In genomic region chr4:38694330-38694729, GRCh38 we compare ENCODE assay signal across 18 cellular contexts. TPM values are rescaled to one million over a fixed set of nuclear protein-coding genes. Genes with fewer than 3 reads are reported as not detected.
A peak's percentile ranks its signal among the peaks of the same experiment; 100 is the strongest.
DNase-seq lines count a peak whose midpoint lies in the region; ATAC-seq, FAIRE-seq and TF ChIP-seq lines count a peak whose summit lies in the region.
"Had no signal": no experiment of that assay in that cellular context is flagged by ENCODE, and none has a peak within 500 bp of the region (broad histone marks: within the 10 kb centered on the region; RNA-seq: fewer than 3 reads in every experiment).

No MANE protein-coding gene starts in this region.

- no peak for FAIRE-seq in D721Med (lab: Jason Lieb, UNC)
- FAIRE-seq: GM12892 had no signal

- no peaks in the 10 kb centered on the region for H3K27me3 Mint-ChIP-seq in CD8-positive, alpha-beta T cell (ENCODE audit: low read depth)
- no peaks in the 10 kb centered on the region for H3K27me3 Mint-ChIP-seq in endodermal cell (ENCODE audit: insufficient read depth)

- 94 to 100% methylated on average over 1 to 3 of the region's 3 CpGs for WGBS in endodermal cell (ENCODE audit: insufficient coverage in 1 of 2, insufficient read length in 1 of 2), 2 experiments

- peaks cover 56% of the 10 kb centered on the region for H3K36me3 ChIP-seq in CD8-positive, alpha-beta T cell (ENCODE audit: insufficient read depth, low read length)
- peaks cover 92% of the 10 kb centered on the region for H3K36me3 ChIP-seq in PC-9 (ENCODE audit: low read depth)
- peaks cover 60% of the 10 kb centered on the region for H3K36me3 ChIP-seq in endodermal cell (ENCODE audit: control insufficient read depth, insufficient read depth, low read length)

- CTCF ChIA-PET in CD8-positive, alpha-beta T cell (lab: Charles Lee), result interaction anchor here (1.2 to 1.9 kb wide), 5 partner anchors 10 to 515 kb away, joined by 3 to 8 read pairs (median 3); no protein-coding TSS in a partner anchor
- CTCF ChIA-PET in PC-9 (lab: Charles Lee), result no interaction called here

- no peak for TF ChIP-seq CTCF in CD8-positive, alpha-beta T cell (IDR thresholded peaks at IDR 0.05)
- TF ChIP-seq CTCF in PC-9 (conservative IDR thresholded peaks at IDR 0.05), result no peak
- no peak for TF ChIP-seq CTCF in endodermal cell (conservative IDR thresholded peaks at IDR 0.05)
- TF ChIP-seq CTCF in D721Med (IDR thresholded peaks at IDR 0.05; ENCODE audit: insufficient read depth, missing control alignments), result no peak

- no peaks in the 10 kb centered on the region for H3K9me2 ChIP-seq in PC-9 (ENCODE audit: insufficient read depth)

- no peaks in the 10 kb centered on the region for H3K4me1 ChIP-seq in CD8-positive, alpha-beta T cell (ENCODE audit: insufficient read depth, low read length)
- H3K4me1 ChIP-seq in PC-9 (replicated peaks; ENCODE audit: insufficient read depth) (no peaks in the 10 kb centered on the region), endodermal cell (ENCODE audit: control insufficient read depth, insufficient read depth, low read length) (peaks cover 23% of the 10 kb centered on the region)

- no peaks in the 10 kb centered on the region for H3K9me3 ChIP-seq in CD8-positive, alpha-beta T cell (ENCODE audit: low read length)
- H3K9me3 ChIP-seq in PC-9 (ENCODE audit: insufficient read depth, low read depth) (no peaks in the 10 kb centered on the region), endodermal cell (ENCODE audit: control insufficient read depth, low read length) (peaks cover 6% of the 10 kb centered on the region)
- H3K9me3 ChIP-seq: MG63 had no signal

- no peak overlapping the region for H2AFZ ChIP-seq in PC-9
- H2AFZ ChIP-seq: GM23338 had no signal

- no TSS peak for BruUV-seq in PC-9 (replicated peaks; lab: Mats Ljungman, UMichigan)

- intact Hi-C loops in CD8-positive, alpha-beta T cell (cut with DNase I, micrococcal nuclease), result no loop called here
- intact Hi-C loops in PC-9 (cut with micrococcal nuclease; ENCODE audit: unreplicated experiment), result no loop called here

- ATAC-seq in CD8-positive, alpha-beta T cell, result no peak
- ATAC-seq in stimulated activated effector memory CD8-positive, alpha-beta T cell treated with anti-CD3 and anti-CD28 coated beads, Interleukin-12 subunit alpha, Interleukin-12 subunit beta, amount 100 ng/mL, for 72 hours, result no peak
- no peak for ATAC-seq in HG03571 (IDR thresholded peaks at IDR 0.05; ENCODE audit: unreplicated experiment)
- ATAC-seq: GM23338, HCT116, Panc1 had no signal

- POLR2A ChIA-PET in CD8-positive, alpha-beta T cell (lab: Charles Lee), result interaction anchor here (0.6 to 1.6 kb wide), 3 partner anchors 337 to 514 kb away, joined by 3 to 5 read pairs (median 5); no protein-coding TSS in a partner anchor
- POLR2A ChIA-PET in PC-9 (lab: Charles Lee; ENCODE audit: unreplicated experiment), result no interaction called here

- H3F3A ChIP-seq in PC-9 (ENCODE audit: insufficient read depth, low read depth), result peaks cover 49% of the 10 kb centered on the region

- H3K27ac Mint-ChIP-seq in CD8-positive, alpha-beta T cell, result peak overlapping the region; percentile 71
- H3K27ac Mint-ChIP-seq in endodermal cell, result peak overlapping the region; percentile 59
- peak overlapping the region; percentile 26 for H3K27ac Mint-ChIP-seq in stimulated activated effector memory CD8-positive, alpha-beta T cell treated with anti-CD3 and anti-CD28 coated beads, Interleukin-12 subunit alpha, Interleukin-12 subunit beta, amount 100 ng/mL, for 72 hours
- H3K27ac Mint-ChIP-seq: GM23338 had no signal

- no peaks in the 10 kb centered on the region for H3K27me3 ChIP-seq in CD8-positive, alpha-beta T cell (ENCODE audit: insufficient read depth, low read length)
- H3K27me3 ChIP-seq in PC-9 (ENCODE audit: insufficient read depth, low read depth) (no peaks in the 10 kb centered on the region), endodermal cell (ENCODE audit: control insufficient read depth, insufficient read depth, low read length, poor library complexity, severe bottlenecking) (no peaks in the 10 kb centered on the region)
- H3K27me3 ChIP-seq: MG63 had no signal

- no peak overlapping the region for H3K4me3 Mint-ChIP-seq in CD8-positive, alpha-beta T cell
- H3K4me3 Mint-ChIP-seq in endodermal cell, result no peak overlapping the region
- no peak overlapping the region for H3K4me3 Mint-ChIP-seq in stimulated activated effector memory CD8-positive, alpha-beta T cell treated with anti-CD3 and anti-CD28 coated beads, Interleukin-12 subunit alpha, Interleukin-12 subunit beta, amount 100 ng/mL, for 72 hours
- H3K4me3 Mint-ChIP-seq: GM23338 had no signal

- H3K9me3 Mint-ChIP-seq in CD8-positive, alpha-beta T cell, result no peaks in the 10 kb centered on the region
- H3K9me3 Mint-ChIP-seq in endodermal cell, result no peaks in the 10 kb centered on the region
- no peaks in the 10 kb centered on the region for H3K9me3 Mint-ChIP-seq in stimulated activated effector memory CD8-positive, alpha-beta T cell treated with anti-CD3 and anti-CD28 coated beads, Interleukin-12 subunit alpha, Interleukin-12 subunit beta, amount 100 ng/mL, for 72 hours
- H3K9me3 Mint-ChIP-seq: GM23338 had no signal

- peaks cover 6% of the 10 kb centered on the region; the same call in 1 of the 2 replicates for H4K20me1 ChIP-seq in PC-9 (ENCODE audit: insufficient read depth)

- no peak overlapping the region for H3K4me3 ChIP-seq in CD8-positive, alpha-beta T cell (ENCODE audit: low read depth, low read length)
- H3K4me3 ChIP-seq in PC-9 (no peak overlapping the region), endodermal cell (ENCODE audit: low read length) (no peak overlapping the region)
- H3K4me3 ChIP-seq: GM23338, MG63 had no signal

- no peak overlapping the region for H3K27ac ChIP-seq in CD8-positive, alpha-beta T cell (ENCODE audit: low read depth, low read length)
- 0 out of 2 replicates have a peak overlapping the region, but pooled peaks have one; percentile 6 for H3K27ac ChIP-seq in PC-9
- no peak overlapping the region for H3K27ac ChIP-seq in endodermal cell (ENCODE audit: low read depth, low read length)

- no peak overlapping the region for H3K4me2 ChIP-seq in PC-9
- H3K4me2 ChIP-seq: GM23338 had no signal

- DNase-seq in CD8-positive, alpha-beta T cell, result no peak
- DNase-seq in PC-9 (no peak), endodermal cell (no peak), D721Med (ENCODE audit: insufficient read length, low spot score) (no peak)
- peak in 1 of 2 donors; percentile 40 for DNase-seq in stimulated activated effector memory CD8-positive, alpha-beta T cell treated with anti-CD3 and anti-CD28 coated beads, Interleukin-12 subunit alpha, Interleukin-12 subunit beta, amount 100 ng/mL, for 72 hours (ENCODE audit: low spot score in 2 of 2)
- DNase-seq in stimulated activated CD4-positive, alpha-beta T cell treated with anti-CD3 and anti-CD28 coated beads, Interleukin-2, amount 100 ng/mL, for 24 hours, result no peak
- DNase-seq: DMS 273 treated with DMSO at 0.1 percent for 48 hours, GF-D8, KBM-7, MG63, NCI-H1092, NCI-H2227 treated with DMSO at 0.1 percent for 48 hours, NCI-H524 had no signal

- peaks cover 10% of the 10 kb centered on the region for H3K4me1 Mint-ChIP-seq in CD8-positive, alpha-beta T cell (ENCODE audit: low read depth)
- peaks cover 48% of the 10 kb centered on the region for H3K4me1 Mint-ChIP-seq in endodermal cell
- peaks cover 19% of the 10 kb centered on the region for H3K4me1 Mint-ChIP-seq in stimulated activated effector memory CD8-positive, alpha-beta T cell treated with anti-CD3 and anti-CD28 coated beads, Interleukin-12 subunit alpha, Interleukin-12 subunit beta, amount 100 ng/mL, for 72 hours

- no peak overlapping the region for H3K9ac ChIP-seq in endodermal cell (ENCODE audit: extremely low read depth, low read length, poor library complexity, severe bottlenecking)

- peaks cover 40% of the 10 kb centered on the region for H3K79me2 ChIP-seq in PC-9 (ENCODE audit: low read depth)

- peaks cover 94% of the 10 kb centered on the region for H3K36me3 Mint-ChIP-seq in CD8-positive, alpha-beta T cell
- peaks cover 70% of the 10 kb centered on the region for H3K36me3 Mint-ChIP-seq in endodermal cell (ENCODE audit: low read depth)
- peaks cover 90% of the 10 kb centered on the region for H3K36me3 Mint-ChIP-seq in stimulated activated effector memory CD8-positive, alpha-beta T cell treated with anti-CD3 and anti-CD28 coated beads, Interleukin-12 subunit alpha, Interleukin-12 subunit beta, amount 100 ng/mL, for 72 hours

RNA-seq across cellular contexts. Expression of gene KLF3, which starts 30.3 kb away (rescaled TPM):
- total RNA-seq in CD8-positive, alpha-beta T cell, result 100 to 1,000 TPM; 181 to 194 TPM
- total RNA-seq in PC-9 (2021), result 33.1 and 37.5 TPM in 2 replicates
- 10 to 100 TPM; 20.7 to 28.2 TPM for total RNA-seq in endodermal cell
- 38.0 TPM for polyA plus RNA-seq in endodermal cell (2013, experiment 1 of 2)
- 38.5 TPM for polyA plus RNA-seq in endodermal cell (2013, experiment 2 of 2)
